8 cellular contexts compared by ENCODE assay signal in genomic region chr16:117381-118365, GRCh38. TPM values are rescaled to one million over a fixed set of nuclear protein-coding genes. Genes with fewer than 3 reads are reported as not detected.
DNase-seq lines count a peak whose midpoint lies in the region; ATAC-seq, FAIRE-seq and TF ChIP-seq lines count a peak whose summit lies in the region.

No MANE protein-coding gene starts in this region.

- no peaks in the 10 kb centered on the region for H3K27me3 ChIP-seq in astrocyte (ENCODE audit: insufficient read depth, low read length)

- H3K4me1 Mint-ChIP-seq in T-helper 2 cell treated with Interferon-gamma antibody and Interleukin-4, amounts not matched to agents 5 μg/mL and 100 μg/mL, for 36 hours (ENCODE audit: low read depth): peaks cover 6% of the 10 kb centered on the region
- peaks cover 12% of the 10 kb centered on the region for H3K4me1 Mint-ChIP-seq in astrocyte (ENCODE audit: low read depth, unreplicated experiment)

- TF ChIP-seq CTCF in GM12872 (IDR thresholded peaks at IDR 0.05; ENCODE audit: insufficient read depth, low read depth, low read length) (peak; percentile 87), astrocyte (IDR thresholded peaks at IDR 0.05; ENCODE audit: insufficient read depth, low read depth, low read length) (peak; percentile 46)

- ATAC-seq in GM19324 (IDR thresholded peaks at IDR 0.05; ENCODE audit: low FRiP score, unreplicated experiment): no peak

- no peaks in the 10 kb centered on the region for H3K27me3 Mint-ChIP-seq in T-helper 2 cell treated with Interferon-gamma antibody and Interleukin-4, amounts not matched to agents 5 μg/mL and 100 μg/mL, for 36 hours (ENCODE audit: low read depth)
- H3K27me3 Mint-ChIP-seq in astrocyte (ENCODE audit: low read depth, unreplicated experiment): no peaks in the 10 kb centered on the region

- H4K20me1 ChIP-seq in astrocyte (ENCODE audit: insufficient read depth, low read length): peaks cover 52% of the 10 kb centered on the region

- no peak overlapping the region for H3K9ac ChIP-seq in astrocyte (ENCODE audit: low read length)

- H3K79me2 ChIP-seq in astrocyte (ENCODE audit: insufficient read depth, low read length): peaks cover under 1% of the 10 kb centered on the region

- H3K4me3 Mint-ChIP-seq in T-helper 2 cell treated with Interferon-gamma antibody and Interleukin-4, amounts not matched to agents 5 μg/mL and 100 μg/mL, for 36 hours: no peak overlapping the region
- no peak overlapping the region for H3K4me3 Mint-ChIP-seq in astrocyte (ENCODE audit: unreplicated experiment)

- no peak overlapping the region for H2AFZ ChIP-seq in astrocyte (ENCODE audit: low read depth, low read length)

- no peak overlapping the region for H3K4me3 ChIP-seq in astrocyte (ENCODE audit: insufficient read depth, low read depth, low read length)

- no peaks in the 10 kb centered on the region for H3K9me3 ChIP-seq in astrocyte (ENCODE audit: insufficient read depth, low read depth, low read length)

- H3K27ac ChIP-seq in astrocyte (ENCODE audit: low read depth, low read length): no peak overlapping the region

- peaks cover 13% of the 10 kb centered on the region for H3K4me1 ChIP-seq in astrocyte (ENCODE audit: insufficient read depth, low read length)

- H3K36me3 Mint-ChIP-seq in T-helper 2 cell treated with Interferon-gamma antibody and Interleukin-4, amounts not matched to agents 5 μg/mL and 100 μg/mL, for 36 hours (ENCODE audit: low read depth): peaks cover 4% of the 10 kb centered on the region
- peaks cover 17% of the 10 kb centered on the region for H3K36me3 Mint-ChIP-seq in astrocyte (ENCODE audit: low read depth, unreplicated experiment)

- FAIRE-seq in astrocyte (lab: Jason Lieb, UNC): no peak

- DNase-seq in NCI-H128 (lab: John Stamatoyannopoulos, UW; ENCODE audit: unreplicated experiment) (peak; percentile 23), astrocyte (ENCODE audit: low read depth) (no peak), iris pigment epithelial cell (ENCODE audit: low read depth) (peak; percentile 29), GOT3 (lab: John Stamatoyannopoulos, UW) (no peak)
- peak; percentile 26 for DNase-seq in T-helper 2 cell treated with Interferon-gamma antibody and Interleukin-4, amounts not matched to agents 5 μg/mL and 100 μg/mL, for 36 hours (ENCODE audit: low spot score)
- peak; percentile 17 to 50 (median 44) for DNase-seq in stimulated activated CD4-positive, alpha-beta T cell treated with anti-CD3 and anti-CD28 coated beads, TNF-alpha, amount 100 ng/mL, for 1 hour (ENCODE audit: low read depth in 3 of 3, low spot score in 1 of 3)

- peaks cover 10% of the 10 kb centered on the region for H3K36me3 ChIP-seq in astrocyte (ENCODE audit: insufficient read depth, low read length)

- no peak overlapping the region for H3K27ac Mint-ChIP-seq in T-helper 2 cell treated with Interferon-gamma antibody and Interleukin-4, amounts not matched to agents 5 μg/mL and 100 μg/mL, for 36 hours
- no peak overlapping the region for H3K27ac Mint-ChIP-seq in astrocyte (ENCODE audit: unreplicated experiment)

- H3K9me3 Mint-ChIP-seq in T-helper 2 cell treated with Interferon-gamma antibody and Interleukin-4, amounts not matched to agents 5 μg/mL and 100 μg/mL, for 36 hours: no peaks in the 10 kb centered on the region
- H3K9me3 Mint-ChIP-seq in astrocyte (ENCODE audit: unreplicated experiment): no peaks in the 10 kb centered on the region

- no peak overlapping the region for H3K4me2 ChIP-seq in astrocyte (ENCODE audit: low read length)

RNA-seq across cellular contexts. Expression of gene NPRL3, which starts 20.8 kb away (rescaled TPM):
- total RNA-seq in astrocyte: 23.5 and 29.0 TPM in 2 replicates

RNA-seq across cellular contexts. Expression of gene HBZ, which starts 34.8 kb away (rescaled TPM):
- not detected in 2 replicates for total RNA-seq in astrocyte

RNA-seq across cellular contexts. Expression of gene MPG, which starts 39.6 kb away (rescaled TPM):
- total RNA-seq in astrocyte: 56.5 and 62.7 TPM in 2 replicates

RNA-seq across cellular contexts. Expression of gene RHBDF1, which starts 45.2 kb away (rescaled TPM):
- total RNA-seq in astrocyte: 45.6 and 55.5 TPM in 2 replicates

RNA-seq across cellular contexts. Expression of gene HBM, which starts 48.1 kb away (rescaled TPM):
- total RNA-seq in astrocyte: not detected in 2 replicates

Comparison
In these comparisons a context has a peak if more than half of its experiments do, and no peak if none do; other contexts are left out.
1. DNase-seq: peak in NCI-H128 (single experiment), T-helper 2 cell treated with Interferon-gamma antibody and Interleukin-4, amounts not matched to agents 5 μg/mL and 100 μg/mL, for 36 hours (single experiment), iris pigment epithelial cell (single experiment) and stimulated activated CD4-positive, alpha-beta T cell treated with anti-CD3 and anti-CD28 coated beads, TNF-alpha, amount 100 ng/mL, for 1 hour (3 of 3); none in astrocyte (single experiment) and GOT3 (single experiment).